ENCODE assay signal across 8 cellular contexts in genomic region chr17:29760771-29761682, GRCh38.
DNase-seq lines count a peak whose midpoint lies in the region; ATAC-seq and TF ChIP-seq lines count a peak whose summit lies in the region.

No MANE protein-coding gene starts in this region.

- 1 to 2% methylated on average over 81 to 85 of the region's 85 CpGs for WGBS in esophagus, 2 donors

- peak overlapping the region; percentile 36; the same call in 1 of the 2 replicates for H2AFZ ChIP-seq in OCI-LY7 (ENCODE audit: low read length)

- H3K27me3 ChIP-seq in AG04450 (ENCODE audit: control insufficient read depth, insufficient read depth, low read length) (no peaks in the 10 kb centered on the region), esophagus (ENCODE audit: control insufficient read depth in 1 of 2, insufficient read depth in 2 of 2, low read length in 2 of 2) (no peaks in the 10 kb centered on the region), mucosa of stomach (ENCODE audit: control insufficient read depth, insufficient read depth, low read length) (peaks cover 4% of the 10 kb centered on the region)

- peaks cover 52% of the 10 kb centered on the region for H3K4me1 ChIP-seq in OCI-LY7 (ENCODE audit: insufficient read depth, low read length, poor library complexity, severe bottlenecking)
- peaks cover 0 to 3% of the 10 kb centered on the region in 2 donors for H3K4me1 ChIP-seq in esophagus (ENCODE audit: control insufficient read depth in 2 of 2, insufficient read depth in 2 of 2, low read length in 1 of 2)
- H3K4me1 ChIP-seq in mucosa of stomach (ENCODE audit: control insufficient read depth, insufficient read depth, low read length), result peaks cover 3% of the 10 kb centered on the region

- ATAC-seq in GM19043 (IDR thresholded peaks at IDR 0.05; ENCODE audit: low read depth, unreplicated experiment) (peak; percentile 64), HG03354 (IDR thresholded peaks at IDR 0.05; ENCODE audit: poor library complexity, severe bottlenecking, unreplicated experiment) (peak; percentile 80)

- H4K20me1 ChIP-seq in OCI-LY7 (ENCODE audit: insufficient read depth, low read length), result peaks cover 13% of the 10 kb centered on the region; the same call in 1 of the 2 replicates

- CTCF ChIA-PET in AG04450 (lab: Charles Lee), result interaction anchor here (0.7 to 1.8 kb wide), 5 partner anchors 9 to 332 kb away, joined by 3 to 7 read pairs (median 3); no protein-coding TSS in a partner anchor
- CTCF ChIA-PET in OCI-LY7 (lab: Charles Lee; ENCODE audit: unreplicated experiment), result interaction anchor here (0.6 to 0.8 kb wide), 3 partner anchors 38 to 170 kb away, joined by 3 to 7 read pairs (median 5); no protein-coding TSS in a partner anchor

- POLR2A ChIA-PET in AG04450 (lab: Yijun Ruan, JAX) (interaction anchor here (0.6 to 2.6 kb wide), 6 partner anchors 26 to 404 kb away, joined by 4 to 9 read pairs (median 8); no protein-coding TSS in a partner anchor), OCI-LY7 (lab: Charles Lee) (interaction anchor here (0.5 to 1.7 kb wide), 7 partner anchors 14 to 56 kb away, joined by 3 to 5 read pairs (median 4); no protein-coding TSS in a partner anchor)

- TF ChIP-seq CTCF in AG04450 (IDR thresholded peaks at IDR 0.05; ENCODE audit: low read depth, low read length), result no peak
- no peak for TF ChIP-seq CTCF in OCI-LY7 (conservative IDR thresholded peaks at IDR 0.05; ENCODE audit: low read length)

- H3K4me3 ChIP-seq in AG04450 (ENCODE audit: low read depth, low read length), result peak overlapping the region; percentile 86
- H3K4me3 ChIP-seq in OCI-LY7 (ENCODE audit: low read depth, low read length, poor library complexity, severe bottlenecking), result peak overlapping the region; percentile 75
- peak overlapping the region; percentile 53 to 83 for H3K4me3 ChIP-seq in esophagus (ENCODE audit: low read depth in 1 of 2, low read length in 2 of 2)
- peak overlapping the region; percentile 10 for H3K4me3 ChIP-seq in mucosa of stomach (ENCODE audit: low read length)

- no peaks in the 10 kb centered on the region for H3K9me2 ChIP-seq in OCI-LY7 (ENCODE audit: insufficient read depth, low read length)

- DNase-seq in AG04450 (ENCODE audit: low read depth, low spot score) (peak; percentile 43), OCI-LY7 (ENCODE audit: low spot score) (peak; percentile 91)
- peak; percentile 93 for DNase-seq in activated T-cell treated with anti-CD3 and anti-CD28 coated beads, Interleukin-2, amount 50 U/mL, for 1 hour
- peak; percentile 58 to 80 for DNase-seq in stimulated activated CD8-positive, alpha-beta memory T cell treated with anti-CD3 and anti-CD28 coated beads, Interleukin-4, amount 100 ng/mL, for 4 hours (ENCODE audit: low read depth in 2 of 2, low spot score in 1 of 2)

- H3K27ac ChIP-seq in AG04450 (ENCODE audit: low read depth, low read length) (peak overlapping the region; percentile 70), OCI-LY7 (ENCODE audit: low read depth, low read length, poor library complexity, severe bottlenecking) (peak overlapping the region; percentile 73), esophagus (ENCODE audit: low read depth in 2 of 2, low read length in 1 of 2) (peak overlapping the region; percentile 56 to 81)

- peak overlapping the region; percentile 85 for H3K4me2 ChIP-seq in OCI-LY7 (ENCODE audit: low read length)

- peak overlapping the region; percentile 49 for H3K9ac ChIP-seq in mucosa of stomach (ENCODE audit: low read length)

- H3K36me3 ChIP-seq in OCI-LY7 (ENCODE audit: insufficient read depth, low read length) (peaks cover 13% of the 10 kb centered on the region; the same call in 1 of the 2 replicates), esophagus (ENCODE audit: control insufficient read depth in 2 of 2, insufficient read depth in 2 of 2, low read length in 1 of 2) (no peaks in the 10 kb centered on the region), mucosa of stomach (ENCODE audit: control insufficient read depth, insufficient read depth, low read length) (no peaks in the 10 kb centered on the region)

- no TSS peak for BruUV-seq in OCI-LY7 (replicated peaks; lab: Mats Ljungman, UMichigan)

- H3K79me2 ChIP-seq in OCI-LY7 (ENCODE audit: insufficient read depth, low read depth, low read length), result peaks cover 30% of the 10 kb centered on the region

- intact Hi-C loops in OCI-LY7 (cut with micrococcal nuclease; ENCODE audit: unreplicated experiment), result loop anchor here (2.0 kb wide), 2 partner anchors 38 to 54 kb away; no protein-coding TSS in a partner anchor

- no peaks in the 10 kb centered on the region for H3K9me3 ChIP-seq in AG04450 (ENCODE audit: control insufficient read depth, insufficient read depth, low read length)
- H3K9me3 ChIP-seq in OCI-LY7 (ENCODE audit: low read length), result no peaks in the 10 kb centered on the region
- H3K9me3 ChIP-seq in esophagus (ENCODE audit: control insufficient read depth in 2 of 2, insufficient read depth in 1 of 2, low read depth in 1 of 2, low read length in 1 of 2), result no peaks in the 10 kb centered on the region
- H3K9me3 ChIP-seq in mucosa of stomach (ENCODE audit: control insufficient read depth, low read length), result no peaks in the 10 kb centered on the region

Comparison
In these comparisons a context has a peak if more than half of its experiments do, and no peak if none do; other contexts are left out.
1. Peak in every context shown above with its lines: DNase-seq, ATAC-seq, H3K4me3 ChIP-seq and H3K27ac ChIP-seq.
2. DNase-seq: peak in every context shown above with its lines; median percentile 93 in activated T-cell treated with anti-CD3 and anti-CD28 coated beads, Interleukin-2, amount 50 U/mL, for 1 hour; 91 in OCI-LY7; 69 in stimulated activated CD8-positive, alpha-beta memory T cell treated with anti-CD3 and anti-CD28 coated beads, Interleukin-4, amount 100 ng/mL, for 4 hours; 43 in AG04450.
3. H3K4me3 ChIP-seq: peak in every context shown above with its lines; median percentile 86 in AG04450; 75 in OCI-LY7; 68 in esophagus; 10 in mucosa of stomach.